ENCODE assay signal across 8 cellular contexts in the genomic region with DNA sequence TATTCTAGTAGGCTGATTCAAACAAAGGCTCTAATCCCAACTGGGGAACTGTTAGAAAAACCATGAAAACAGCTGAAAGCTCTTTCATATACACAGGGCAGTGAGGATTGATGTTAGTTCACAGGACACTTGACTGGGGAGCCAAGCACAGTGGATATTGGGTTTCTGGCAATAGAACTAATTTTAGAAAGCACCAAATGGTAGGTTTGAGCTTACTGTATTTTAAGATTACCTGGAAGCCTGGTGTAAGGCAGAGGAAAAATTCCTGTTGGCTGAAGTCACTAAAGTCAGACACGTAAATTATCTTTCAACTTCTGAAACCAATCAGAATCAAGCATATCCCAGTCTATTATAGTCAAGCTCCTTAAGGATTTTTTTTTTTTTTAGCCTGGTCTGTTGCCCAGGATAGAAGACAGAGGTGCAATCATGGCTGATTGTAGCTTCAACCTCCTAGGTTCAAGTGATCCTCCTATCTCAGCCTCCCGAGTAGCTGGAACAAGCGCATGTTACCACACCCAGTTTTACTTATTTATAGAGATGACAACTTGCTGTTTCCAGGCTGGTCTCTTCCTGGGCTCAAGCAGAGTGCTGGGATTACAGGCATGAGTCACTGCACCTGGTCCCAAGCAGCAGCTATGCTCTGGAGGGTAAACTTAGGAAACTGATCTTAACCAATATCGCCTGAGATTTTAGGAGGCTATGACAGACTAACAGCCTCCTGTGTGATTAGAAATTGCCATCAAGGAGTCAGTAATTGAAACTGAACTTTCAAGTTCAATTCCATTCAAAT. TPM values are rescaled to one million over a fixed set of nuclear protein-coding genes. Genes with fewer than 3 reads are reported as not detected.
A peak's percentile ranks its signal among the peaks of the same experiment; 100 is the strongest.
DNase-seq lines count a peak whose midpoint lies in the region; ATAC-seq, FAIRE-seq and TF ChIP-seq lines count a peak whose summit lies in the region.

No MANE protein-coding gene starts in this region.

- DNase-seq in H54 (ENCODE audit: insufficient read length, low spot score) (no peak), immature natural killer cell (no peak), NCI-H2227 treated with DMSO at 0.1 percent for 48 hours (lab: John Stamatoyannopoulos, UW) (no peak), posterior cingulate gyrus (no peak)
- DNase-seq in activated T-helper 1 cell treated with anti-CD3 and anti-CD28 coated beads, Interleukin-12 subunit alpha, Interleukin-12 subunit beta, Interleukin-2, Interleukin-4 antibody, amounts not matched to agents 30 ng/mL and 10 ng/mL and 1 ng/mL, durations not matched to agents 14 hours and 24 hours and 36 hours (ENCODE audit: low spot score), result no peak

- peaks cover 62% of the 10 kb centered on the region for H3K4me1 Mint-ChIP-seq in activated T-helper 1 cell treated with anti-CD3 and anti-CD28 coated beads, Interleukin-12 subunit alpha, Interleukin-12 subunit beta, Interleukin-2, Interleukin-4 antibody, amounts not matched to agents 30 ng/mL and 10 ng/mL and 1 ng/mL, durations not matched to agents 14 hours and 24 hours and 36 hours (ENCODE audit: low read depth)
- peaks cover 57 to 86% of the 10 kb centered on the region in 2 donors for H3K4me1 Mint-ChIP-seq in immature natural killer cell

- no peak for ATAC-seq in HG03439 (IDR thresholded peaks at IDR 0.05; ENCODE audit: unreplicated experiment)
- no peak for ATAC-seq in HG03432 (IDR thresholded peaks at IDR 0.05; ENCODE audit: unreplicated experiment)

- no peak overlapping the region for H3K27ac Mint-ChIP-seq in activated T-helper 1 cell treated with anti-CD3 and anti-CD28 coated beads, Interleukin-12 subunit alpha, Interleukin-12 subunit beta, Interleukin-2, Interleukin-4 antibody, amounts not matched to agents 30 ng/mL and 10 ng/mL and 1 ng/mL, durations not matched to agents 14 hours and 24 hours and 36 hours
- peak overlapping the region in 5 of 6 donors; percentile 16 to 68 (median 28) for H3K27ac Mint-ChIP-seq in immature natural killer cell

- H3K27me3 Mint-ChIP-seq in activated T-helper 1 cell treated with anti-CD3 and anti-CD28 coated beads, Interleukin-12 subunit alpha, Interleukin-12 subunit beta, Interleukin-2, Interleukin-4 antibody, amounts not matched to agents 30 ng/mL and 10 ng/mL and 1 ng/mL, durations not matched to agents 14 hours and 24 hours and 36 hours (ENCODE audit: insufficient read depth), result no peaks in the 10 kb centered on the region
- H3K27me3 Mint-ChIP-seq in immature natural killer cell (ENCODE audit: low read depth in 3 of 3), result peaks cover 5 to 11% (median 10%) of the 10 kb centered on the region in 3 donors

- peak overlapping the region; percentile 98 for H3K27ac ChIP-seq in 22Rv1

- intact Hi-C loops in activated T-helper 1 cell treated with anti-CD3 and anti-CD28 coated beads, Interleukin-12 subunit alpha, Interleukin-12 subunit beta, Interleukin-2, Interleukin-4 antibody, amounts not matched to agents 30 ng/mL and 10 ng/mL and 1 ng/mL, durations not matched to agents 14 hours and 24 hours and 36 hours (cut with micrococcal nuclease), result loop anchor here (5.0 kb wide), 2 partner anchors 318 to 1813 kb away; no protein-coding TSS in a partner anchor
- intact Hi-C loops in posterior cingulate gyrus (cut with DNase I), result loop anchor here (5.0 kb wide), 1 partner anchor 138 kb away; no protein-coding TSS in a partner anchor

- TF ChIP-seq CTCF in 22Rv1 (IDR thresholded peaks at IDR 0.05), result no peak

- FAIRE-seq in H54 (lab: Jason Lieb, UNC), result peak; percentile 92

- H3K36me3 Mint-ChIP-seq in activated T-helper 1 cell treated with anti-CD3 and anti-CD28 coated beads, Interleukin-12 subunit alpha, Interleukin-12 subunit beta, Interleukin-2, Interleukin-4 antibody, amounts not matched to agents 30 ng/mL and 10 ng/mL and 1 ng/mL, durations not matched to agents 14 hours and 24 hours and 36 hours (ENCODE audit: low read depth), result peaks cover 62% of the 10 kb centered on the region
- peaks cover 0 to 8% (median 4%) of the 10 kb centered on the region in 3 donors for H3K36me3 Mint-ChIP-seq in immature natural killer cell

- H3K4me3 Mint-ChIP-seq in activated T-helper 1 cell treated with anti-CD3 and anti-CD28 coated beads, Interleukin-12 subunit alpha, Interleukin-12 subunit beta, Interleukin-2, Interleukin-4 antibody, amounts not matched to agents 30 ng/mL and 10 ng/mL and 1 ng/mL, durations not matched to agents 14 hours and 24 hours and 36 hours, result peak overlapping the region; percentile 100
- H3K4me3 Mint-ChIP-seq in immature natural killer cell, result peak overlapping the region; percentile 23 to 100 (median 98)

- TF ChIP-seq POLR2A in H54 (IDR thresholded peaks at IDR 0.05; ENCODE audit: low read depth, low read length), result no peak

- no peaks in the 10 kb centered on the region for H3K9me3 Mint-ChIP-seq in activated T-helper 1 cell treated with anti-CD3 and anti-CD28 coated beads, Interleukin-12 subunit alpha, Interleukin-12 subunit beta, Interleukin-2, Interleukin-4 antibody, amounts not matched to agents 30 ng/mL and 10 ng/mL and 1 ng/mL, durations not matched to agents 14 hours and 24 hours and 36 hours
- H3K9me3 Mint-ChIP-seq in immature natural killer cell, result no peaks in the 10 kb centered on the region

RNA-seq across cellular contexts. Expression of gene SYNCRIP, which starts 32.5 kb away (rescaled TPM):
- 207 and 217 TPM in 2 replicates for total RNA-seq in activated T-helper 1 cell treated with anti-CD3 and anti-CD28 coated beads, Interleukin-12 subunit alpha, Interleukin-12 subunit beta, Interleukin-2, Interleukin-4 antibody, amounts not matched to agents 30 ng/mL and 10 ng/mL and 1 ng/mL, durations not matched to agents 14 hours and 24 hours and 36 hours
- polyA plus RNA-seq in immature natural killer cell, result 10 to 100 TPM; 39.1 to 83.6 (median 46.8) TPM
